ENCODE assay signal across 8 cellular contexts in genomic region chr7:516606-517456, GRCh38. TPM values are rescaled to one million over a fixed set of nuclear protein-coding genes. Genes with fewer than 3 reads are reported as not detected.
DNase-seq lines count a peak whose midpoint lies in the region; ATAC-seq and TF ChIP-seq lines count a peak whose summit lies in the region.

No MANE protein-coding gene starts in this region.

- peak overlapping the region; percentile 66 to 92 (median 76) for H3K4me3 ChIP-seq in breast epithelium
- H3K4me3 ChIP-seq in testis = peak overlapping the region; percentile 38 to 60

- WGBS in testis, 2 donors = 4 to 18% methylated on average over 17 to 78 of the region's 83 CpGs

- CTCF ChIA-PET in GM10248 (lab: Yijun Ruan, JAX) = no interaction called here

- peak overlapping the region; percentile 84 to 90 for H3K27ac ChIP-seq in breast epithelium
- peak overlapping the region in 1 of 2 donors; percentile 79 for H3K27ac ChIP-seq in testis

- ATAC-seq in left lobe of liver (peak; percentile 49), GM21526 (IDR thresholded peaks at IDR 0.05; ENCODE audit: low FRiP score, unreplicated experiment) (no peak)

- H3K9me3 ChIP-seq in breast epithelium (no peaks in the 10 kb centered on the region), testis (no peaks in the 10 kb centered on the region)

- TF ChIP-seq CTCF in breast epithelium (IDR thresholded peaks at IDR 0.05) (no peak), testis (IDR thresholded peaks at IDR 0.05) (no peak), GM10248 (IDR thresholded peaks at IDR 0.05; ENCODE audit: control extremely low read depth, extremely low read depth, low read depth, missing control alignments) (no peak)

- H3K36me3 ChIP-seq in breast epithelium (no peaks in the 10 kb centered on the region), testis (ENCODE audit: low read depth, missing control alignments) (no peaks in the 10 kb centered on the region)

- POLR2A ChIA-PET in GM10248 (lab: Yijun Ruan, JAX) = interaction anchor here (0.6 kb wide), 1 partner anchor 368 kb away, joined by 3 read pairs; no protein-coding TSS in a partner anchor

- intact Hi-C loops in breast epithelium (cut with DNase I; ENCODE audit: low total_unique reads) = no loop called here
- intact Hi-C loops in testis (cut with DNase I; ENCODE audit: low total_unique reads) = no loop called here

- peaks cover 4 to 6% of the 10 kb centered on the region in 2 donors for H3K4me1 ChIP-seq in breast epithelium
- peaks cover 33% of the 10 kb centered on the region for H3K4me1 ChIP-seq in testis

- H3K27me3 ChIP-seq in breast epithelium = peaks cover 0 to 17% of the 10 kb centered on the region in 2 donors
- H3K27me3 ChIP-seq in testis = no peaks in the 10 kb centered on the region

- DNase-seq in stimulated activated CD4-positive, alpha-beta T cell treated with anti-CD3 and anti-CD28 coated beads, Interleukin-15, amount 100 ng/mL, for 24 hours = peak; percentile 58
- DNase-seq in stimulated activated CD4-positive, alpha-beta T cell treated with anti-CD3 and anti-CD28 coated beads, Interleukin-12 subunit alpha, Interleukin-12 subunit beta, amount 100 ng/mL, for 4 hours = no peak
- DNase-seq in breast epithelium (ENCODE audit: low spot score in 2 of 2) (no peak), left lobe of liver (ENCODE audit: low spot score) (peak; percentile 66), testis (no peak), GM10248 (ENCODE audit: extremely low spot score) (no peak), NCI-H345 treated with DMSO at 0.1 percent for 48 hours (lab: John Stamatoyannopoulos, UW; ENCODE audit: unreplicated experiment) (no peak)

- TF ChIP-seq POLR2A in breast epithelium (IDR thresholded peaks at IDR 0.05) (no peak), testis (IDR thresholded peaks at IDR 0.05) (no peak)

RNA-seq across cellular contexts. Expression of gene PDGFA, which starts 2.8 kb away (rescaled TPM):
- total RNA-seq in breast epithelium (10 to 100 TPM; 19.8 to 33.4 (median 31.2) TPM), left lobe of liver (2.7 TPM), testis (10 to 100 TPM; 13.8 TPM)
- polyA plus RNA-seq in testis (ENCODE audit: insufficient read depth, low read depth, low replicate concordance) = 7.2 TPM

Comparison
In these comparisons a context has a peak if more than half of its experiments do, and no peak if none do; other contexts are left out.
1. DNase-seq: peak in stimulated activated CD4-positive, alpha-beta T cell treated with anti-CD3 and anti-CD28 coated beads, Interleukin-15, amount 100 ng/mL, for 24 hours (single experiment) and left lobe of liver (single experiment); none in stimulated activated CD4-positive, alpha-beta T cell treated with anti-CD3 and anti-CD28 coated beads, Interleukin-12 subunit alpha, Interleukin-12 subunit beta, amount 100 ng/mL, for 4 hours (single experiment), breast epithelium (0 of 2), testis (single experiment), GM10248 (single experiment) and NCI-H345 treated with DMSO at 0.1 percent for 48 hours (single experiment).